In genomic region chr3:127689266-127689860, GRCh38 we compare ENCODE assay signal across 10 cellular contexts. TPM values are rescaled to one million over a fixed set of nuclear protein-coding genes. Genes with fewer than 3 reads are reported as not detected.
DNase-seq lines count a peak whose midpoint lies in the region; ATAC-seq and TF ChIP-seq lines count a peak whose summit lies in the region.
"Had no signal": no experiment of that assay in that cellular context is flagged by ENCODE, and none has a peak within 500 bp of the region (broad histone marks: within the 10 kb centered on the region; RNA-seq: fewer than 3 reads in every experiment).

No MANE protein-coding gene starts in this region.

- peak overlapping the region in 1 of 2 experiments; percentile 52 for H3K4ac ChIP-seq in mesenchymal stem cell (ENCODE audit: low read depth in 1 of 2, low read length in 2 of 2)

- no peak overlapping the region for H2BK15ac ChIP-seq in mesenchymal stem cell (ENCODE audit: low read depth, poor library complexity, severe bottlenecking)

- H2BK120ac ChIP-seq in mesenchymal stem cell (ENCODE audit: low read depth, low read length) = no peak overlapping the region

- no peaks in the 10 kb centered on the region for H3K36me3 ChIP-seq in NT2/D1 (ENCODE audit: insufficient read depth, insufficient read length, low read length)
- peaks cover 36% of the 10 kb centered on the region in 2 experiments for H3K36me3 ChIP-seq in mesenchymal stem cell (ENCODE audit: control insufficient read depth in 1 of 2, insufficient read depth in 2 of 2, low read depth in 1 of 2, low read length in 2 of 2)
- H3K36me3 ChIP-seq in spleen = peaks cover 0 to 53% (median 7%) of the 10 kb centered on the region in 6 donors
- no peaks in the 10 kb centered on the region for H3K36me3 ChIP-seq in CD8-positive, alpha-beta T cell (ENCODE audit: insufficient read depth, low read length)
- H3K36me3 ChIP-seq: neutrophil had no signal

- peak overlapping the region; percentile 66 for H4K8ac ChIP-seq in mesenchymal stem cell (ENCODE audit: low read length)

- no peak for ATAC-seq in CD8-positive, alpha-beta T cell

- intact Hi-C loops in spleen (cut with DNase I; ENCODE audit: low total_unique reads) = no loop called here
- intact Hi-C loops in CD8-positive, alpha-beta T cell (cut with DNase I, micrococcal nuclease) = no loop called here

- peak overlapping the region; percentile 11 for H3K9ac ChIP-seq in NT2/D1 (ENCODE audit: insufficient read length, low read depth)
- H3K9ac ChIP-seq in mesenchymal stem cell (ENCODE audit: low read length) = peak overlapping the region; percentile 59

- H2BK12ac ChIP-seq in mesenchymal stem cell (ENCODE audit: low read length in 2 of 2) = peak overlapping the region in 1 of 2 experiments; percentile 84

- H4K91ac ChIP-seq in mesenchymal stem cell (ENCODE audit: low read length) = peak overlapping the region; percentile 48

- no peak overlapping the region for H3K23ac ChIP-seq in mesenchymal stem cell (ENCODE audit: low read length in 2 of 2)

- H3K79me1 ChIP-seq in mesenchymal stem cell (replicated peaks; ENCODE audit: low read length, poor library complexity, severe bottlenecking) = peaks cover 12% of the 10 kb centered on the region

- no peak overlapping the region for H2BK5ac ChIP-seq in mesenchymal stem cell (ENCODE audit: low read depth, low read length, poor library complexity, severe bottlenecking)

- H3K27me3 Mint-ChIP-seq in CD8-positive, alpha-beta T cell (ENCODE audit: low read depth) = no peaks in the 10 kb centered on the region

- H2AK5ac ChIP-seq in mesenchymal stem cell (ENCODE audit: low read length, severe bottlenecking) = peak overlapping the region; percentile 95

- no peak for TF ChIP-seq POLR2A in spleen (IDR thresholded peaks at IDR 0.05)

- H2AFZ ChIP-seq in mesenchymal stem cell (ENCODE audit: low read depth, low read length) = no peak overlapping the region

- no peaks in the 10 kb centered on the region for H3K27me3 ChIP-seq in NT2/D1 (ENCODE audit: insufficient read depth, insufficient read length)
- no peaks in the 10 kb centered on the region for H3K27me3 ChIP-seq in mesenchymal stem cell (ENCODE audit: control insufficient read depth in 1 of 2, insufficient read depth in 1 of 2, low read length in 2 of 2)
- no peaks in the 10 kb centered on the region for H3K27me3 ChIP-seq in spleen (replicated peaks in 1 of 7)
- no peaks in the 10 kb centered on the region for H3K27me3 ChIP-seq in CD8-positive, alpha-beta T cell (ENCODE audit: insufficient read depth, low read length)
- H3K27me3 ChIP-seq: neutrophil had no signal

- POLR2A ChIA-PET in CD8-positive, alpha-beta T cell (lab: Charles Lee) = no interaction called here

- H3K9me3 ChIP-seq in NT2/D1 (ENCODE audit: insufficient read depth, low read length) (no peaks in the 10 kb centered on the region), mesenchymal stem cell (ENCODE audit: control insufficient read depth, low read length) (no peaks in the 10 kb centered on the region), spleen (no peaks in the 10 kb centered on the region)
- H3K9me3 ChIP-seq in CD8-positive, alpha-beta T cell (ENCODE audit: low read length) = no peaks in the 10 kb centered on the region
- H3K9me3 ChIP-seq: neutrophil had no signal

- CTCF ChIA-PET in CD8-positive, alpha-beta T cell (lab: Charles Lee) = interaction anchor here (1.0 kb wide), 1 partner anchor 144 kb away, joined by 3 read pairs; no protein-coding TSS in a partner anchor

- H3K27ac ChIP-seq in cingulate gyrus (ENCODE audit: low read depth, low read length) = peak overlapping the region; percentile 69
- H3K27ac ChIP-seq in mesenchymal stem cell (ENCODE audit: low read length, poor library complexity, severe bottlenecking) = peak overlapping the region; percentile 60
- H3K27ac ChIP-seq in spleen = no peak overlapping the region
- no peak overlapping the region for H3K27ac ChIP-seq in CD8-positive, alpha-beta T cell (ENCODE audit: low read depth, low read length)
- H3K27ac ChIP-seq: neutrophil had no signal

- H3K4me3 Mint-ChIP-seq in CD8-positive, alpha-beta T cell = no peak overlapping the region
- H3K4me3 Mint-ChIP-seq: immature natural killer cell had no signal

- H3K18ac ChIP-seq in mesenchymal stem cell (ENCODE audit: low read depth in 1 of 2, low read length in 2 of 2) = peak overlapping the region in 1 of 2 experiments; percentile 67

- H3K27ac Mint-ChIP-seq in CD8-positive, alpha-beta T cell = no peak overlapping the region
- H3K27ac Mint-ChIP-seq: immature natural killer cell had no signal

- H3K4me3 ChIP-seq in NT2/D1 (ENCODE audit: insufficient read length, low read depth) = no peak overlapping the region
- no peak overlapping the region for H3K4me3 ChIP-seq in mesenchymal stem cell (ENCODE audit: insufficient read depth in 1 of 2, low read depth in 1 of 2, low read length in 2 of 2)
- no peak overlapping the region for H3K4me3 ChIP-seq in spleen
- H3K4me3 ChIP-seq in CD8-positive, alpha-beta T cell (ENCODE audit: low read depth, low read length) = no peak overlapping the region

- no peak overlapping the region for H3K4me2 ChIP-seq in mesenchymal stem cell (ENCODE audit: low read length, poor library complexity, severe bottlenecking)

- DNase-seq in NT2/D1 (ENCODE audit: low read depth, low spot score) (no peak), mesenchymal stem cell (no peak), spleen (peak; percentile 64), 8988T (no peak), T-helper 9 cell (no peak)
- no peak for DNase-seq in CD8-positive, alpha-beta T cell
- DNase-seq: immature natural killer cell; stimulated activated naive CD4-positive, alpha-beta T cell had no signal

- H3K36me3 Mint-ChIP-seq in CD8-positive, alpha-beta T cell = no peaks in the 10 kb centered on the region
- H3K36me3 Mint-ChIP-seq: immature natural killer cell had no signal

- H3K9me3 Mint-ChIP-seq in CD8-positive, alpha-beta T cell = no peaks in the 10 kb centered on the region
- H3K9me3 Mint-ChIP-seq: immature natural killer cell had no signal

- 93% methylated on average over 19 of the region's 19 CpGs for WGBS in mesenchymal stem cell
- 90 to 96% (median 92%) methylated on average over 16 to 19 of the region's 19 CpGs for WGBS in spleen, 5 donors

- TF ChIP-seq CTCF in spleen (IDR thresholded peaks at IDR 0.05 in 8 of 11, conservative IDR thresholded peaks at IDR 0.05 in 3 of 11) = no peak
- no peak for TF ChIP-seq CTCF in CD8-positive, alpha-beta T cell (IDR thresholded peaks at IDR 0.05)

- H3K4me1 ChIP-seq in NT2/D1 (ENCODE audit: insufficient read depth, insufficient read length) (peaks cover 28% of the 10 kb centered on the region), mesenchymal stem cell (ENCODE audit: control insufficient read depth, insufficient read depth, low read depth, low read length) (peaks cover 48% of the 10 kb centered on the region), spleen (peaks cover 0 to 18% (median 5%) of the 10 kb centered on the region in 6 donors)
- no peaks in the 10 kb centered on the region for H3K4me1 ChIP-seq in CD8-positive, alpha-beta T cell (ENCODE audit: insufficient read depth, low read length)

- H3K4me1 Mint-ChIP-seq in CD8-positive, alpha-beta T cell (ENCODE audit: low read depth) = no peaks in the 10 kb centered on the region
- H3K4me1 Mint-ChIP-seq: immature natural killer cell had no signal

- H3K14ac ChIP-seq in mesenchymal stem cell (ENCODE audit: low read length in 2 of 2) = peak overlapping the region in 1 of 2 experiments; percentile 79

RNA-seq across cellular contexts. Expression of gene ABTB1, which starts 16.6 kb away (rescaled TPM):
- polyA plus RNA-seq in mesenchymal stem cell (2013, experiment 1 of 2) = 6.8 TPM
- polyA plus RNA-seq in mesenchymal stem cell (2013, experiment 2 of 2) = 6.6 TPM
- 100 to 1,000 TPM in 6 of 7 donors, 10 to 100 TPM in 1; 91.9 to 172 (median 152) TPM for total RNA-seq in spleen
- 100 to 1,000 TPM in 2 of 3 donors, 10 to 100 TPM in 1; 57.9 to 156 (median 138) TPM for polyA plus RNA-seq in spleen
- 10 to 100 TPM; 86.0 to 88.1 TPM for total RNA-seq in CD8-positive, alpha-beta T cell

Comparison
In these comparisons a context has a peak if more than half of its experiments do, and no peak if none do; other contexts are left out.
1. H3K27ac ChIP-seq: peak in cingulate gyrus (single experiment) and mesenchymal stem cell (single experiment); none in spleen (0 of 8) and CD8-positive, alpha-beta T cell (single experiment).